In the genomic region with DNA sequence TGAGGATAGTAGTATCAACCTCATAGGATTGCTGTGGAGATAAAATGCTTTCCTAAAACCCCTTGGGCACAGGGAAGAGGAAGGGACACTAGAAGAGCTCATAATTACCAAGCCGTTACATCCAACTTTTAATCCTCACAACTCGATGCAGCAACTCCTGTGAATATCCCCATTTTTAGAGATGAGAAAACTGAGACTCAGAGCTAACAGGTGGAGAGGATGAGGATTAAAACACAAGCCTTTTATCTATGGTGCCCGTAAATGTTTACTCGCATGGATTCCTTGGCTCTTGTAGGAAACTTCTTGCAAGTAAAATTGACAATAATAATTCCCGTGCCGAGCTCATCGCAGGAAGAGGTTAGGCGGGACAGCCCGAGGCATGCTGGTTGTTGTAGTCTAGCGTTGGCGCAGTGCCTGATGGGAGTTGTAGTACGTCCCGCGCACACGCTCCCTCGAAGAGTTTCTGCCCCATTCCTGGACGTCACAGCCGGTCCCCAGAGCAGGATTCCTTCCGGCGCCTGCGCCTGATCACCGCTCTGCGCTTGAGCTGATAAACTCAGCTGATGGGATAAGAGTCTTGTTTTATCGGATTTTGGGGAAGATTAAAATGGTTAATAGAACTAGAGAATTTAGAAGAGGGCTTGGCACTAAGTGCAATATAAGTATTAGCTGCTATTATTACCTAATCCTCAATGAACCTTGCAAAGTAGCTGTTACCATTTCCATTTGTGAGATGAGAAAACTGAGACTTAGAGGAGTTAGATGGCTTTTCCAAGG, we compare ENCODE assay signal across 7 cellular contexts.
DNase-seq lines count a peak whose midpoint lies in the region; ATAC-seq lines count a peak whose summit lies in the region.

No MANE protein-coding gene starts in this region.

- DNase-seq in NCI-H2029 (lab: John Stamatoyannopoulos, UW) = peak; percentile 93
- DNase-seq in T-helper 9 cell = peak; percentile 86
- DNase-seq in astrocyte of the hippocampus (ENCODE audit: low read depth, low spot score) = peak; percentile 98
- peak; percentile 92 to 99 for DNase-seq in hippocampal formation (lab: John Stamatoyannopoulos, UW)
- DNase-seq in retina = peak; percentile 95

- peak; percentile 51 for ATAC-seq in GM18508 (IDR thresholded peaks at IDR 0.05; ENCODE audit: insufficient read depth, unreplicated experiment)
- peak; percentile 70 for ATAC-seq in HG02981 (IDR thresholded peaks at IDR 0.05; ENCODE audit: unreplicated experiment)

Comparison
In these comparisons a context has a peak if more than half of its experiments do, and no peak if none do; other contexts are left out.
1. Peak in every context shown above with its lines: DNase-seq and ATAC-seq.